ENCODE assay signal across 32 cellular contexts in the genomic region with DNA sequence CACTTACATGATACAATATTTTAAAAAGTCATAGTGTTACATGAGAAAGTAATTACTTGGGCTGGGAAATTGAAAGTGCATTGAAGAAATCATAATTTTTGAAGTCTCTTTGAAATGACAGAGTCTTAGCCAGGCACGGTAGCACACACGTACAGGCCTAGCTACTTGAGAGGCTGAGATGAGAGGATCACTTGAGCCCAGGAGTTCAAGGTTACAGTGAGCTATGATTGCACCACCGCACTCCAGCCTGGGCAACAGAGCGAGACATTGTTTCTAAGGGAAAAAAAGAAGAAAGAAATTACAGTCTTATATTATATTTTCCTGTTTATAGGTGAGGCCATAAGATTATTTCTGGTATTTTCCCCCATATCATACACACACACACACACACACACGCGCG.
"Had no signal": no experiment of that assay in that cellular context is flagged by ENCODE, and none has a peak within 500 bp of the region (broad histone marks: within the 10 kb centered on the region; RNA-seq: fewer than 3 reads in every experiment).

No MANE protein-coding gene starts in this region.

- DNase-seq: activated B cell treated with CpG ODN at 0.5 μM for 24 hours; activated CD4-positive, alpha-beta T cell treated with anti-CD3 and anti-CD28 coated beads for 36 hours; activated CD4-positive, alpha-beta T cell treated with anti-CD3 and anti-CD28 coated beads, Interleukin-2, amount 10 ng/mL, durations not matched to agents 24 days and 14 days; activated CD4-positive, CD25-positive, alpha-beta regulatory T cell treated with anti-CD3 and anti-CD28 coated beads, Interleukin-2, amount 50 U/mL, for 72 hours; activated CD8-positive, alpha-beta memory T cell treated with anti-CD3 and anti-CD28 coated beads for 24 hours; activated CD8-positive, alpha-beta T cell treated with anti-CD3 and anti-CD28 coated beads for 36 hours; activated effector memory CD4-positive, alpha-beta T cell treated with Interleukin-2 at 50 U/mL for 16 hours; activated gamma-delta T cell treated with Interleukin-2 at 50 U/mL for 16 hours; activated naive CD4-positive, alpha-beta T cell treated with anti-CD3 and anti-CD28 coated beads, Interleukin-2, amount 50 U/mL, for 16 hours; activated naive CD4-positive, alpha-beta T cell treated with Interleukin-2 at 50 U/mL for 16 hours; activated T-cell treated with anti-CD3 and anti-CD28 coated beads, Interleukin-2, amount 50 U/mL, for 4 hours; amniotic stem cell; anterior cingulate cortex; brain microvascular endothelial cell; dorsolateral prefrontal cortex; effector memory CD4-positive, alpha-beta T cell; endodermal cell; foreskin fibroblast; gastrocnemius medialis; glutamatergic neuron; heart left ventricle; T-helper 1 cell; T-helper 17 cell; T1000; WERI-Rb-1 had no signal

- ATAC-seq: activated CD4-positive, alpha-beta T cell treated with anti-CD3 and anti-CD28 coated beads for 36 hours; activated CD8-positive, alpha-beta T cell treated with anti-CD3 and anti-CD28 coated beads for 36 hours; activated T-cell treated with anti-CD3 and anti-CD28 coated beads, Interleukin-2, amount 50 U/mL, for 4 hours; activated T-helper 17 cell treated with anti-CD3 and anti-CD28 coated beads, Interleukin-2, amount 50 U/mL, for 72 hours; esophagus mucosa; gastrocnemius medialis; heart left ventricle; T-helper 17 cell had no signal

- H3K4me3 ChIP-seq: coronary artery, dorsolateral prefrontal cortex, gastrocnemius medialis, heart left ventricle had no signal

- H3K27ac Mint-ChIP-seq: activated B cell treated with CpG ODN at 0.5 μM for 24 hours; activated CD4-positive, alpha-beta T cell treated with anti-CD3 and anti-CD28 coated beads, Interleukin-2, amount 10 ng/mL, durations not matched to agents 24 days and 14 days; activated naive CD8-positive, alpha-beta T cell; activated T-helper 17 cell treated with anti-CD3 and anti-CD28 coated beads, Interleukin-2, amount 50 U/mL, for 72 hours; dendritic cell treated with granulocyte-macrophage colony-stimulating factor and Interleukin-4, amounts not matched to agents 40 ng/mL and 50 ng/mL, for 4 days; endodermal cell; T-helper 2 cell treated with Interferon-gamma antibody and Interleukin-4, amounts not matched to agents 5 μg/mL and 100 μg/mL, for 36 hours had no signal

- H3K4me1 ChIP-seq: gastrocnemius medialis had no signal

- H3K27me3 ChIP-seq: brain microvascular endothelial cell, dorsolateral prefrontal cortex, gastrocnemius medialis, heart left ventricle had no signal

- H3K27ac ChIP-seq: brain microvascular endothelial cell, coronary artery, dorsolateral prefrontal cortex, gastrocnemius medialis, heart left ventricle, WERI-Rb-1 had no signal

- H3K4me3 Mint-ChIP-seq: activated B cell treated with CpG ODN at 0.5 μM for 24 hours; activated CD4-positive, alpha-beta T cell treated with anti-CD3 and anti-CD28 coated beads for 36 hours; activated CD4-positive, alpha-beta T cell treated with anti-CD3 and anti-CD28 coated beads, Interleukin-2, amount 10 ng/mL, durations not matched to agents 24 days and 14 days; activated CD8-positive, alpha-beta T cell treated with anti-CD3 and anti-CD28 coated beads for 36 hours; activated naive CD8-positive, alpha-beta T cell; activated T-cell treated with anti-CD3 and anti-CD28 coated beads, Interleukin-2, amount 50 U/mL, for 4 hours; activated T-helper 17 cell treated with anti-CD3 and anti-CD28 coated beads, Interleukin-2, amount 50 U/mL, for 72 hours; central memory CD8-positive, alpha-beta T cell; dendritic cell treated with granulocyte-macrophage colony-stimulating factor and Interleukin-4, amounts not matched to agents 40 ng/mL and 50 ng/mL, for 4 days; endodermal cell; T-helper 17 cell; T-helper 2 cell treated with Interferon-gamma antibody and Interleukin-4, amounts not matched to agents 5 μg/mL and 100 μg/mL, for 36 hours had no signal

- H3K4me1 Mint-ChIP-seq: activated B cell treated with CpG ODN at 0.5 μM for 24 hours had no signal

- H3K9me3 ChIP-seq: gastrocnemius medialis, heart left ventricle had no signal

- H3K9me3 Mint-ChIP-seq: activated B cell treated with CpG ODN at 0.5 μM for 24 hours; activated CD4-positive, alpha-beta T cell treated with anti-CD3 and anti-CD28 coated beads, Interleukin-2, amount 10 ng/mL, durations not matched to agents 24 days and 14 days; activated CD8-positive, alpha-beta T cell treated with anti-CD3 and anti-CD28 coated beads for 36 hours; activated T-cell treated with anti-CD3 and anti-CD28 coated beads, Interleukin-2, amount 50 U/mL, for 4 hours; activated T-helper 17 cell treated with anti-CD3 and anti-CD28 coated beads, Interleukin-2, amount 50 U/mL, for 72 hours; central memory CD8-positive, alpha-beta T cell; dendritic cell treated with granulocyte-macrophage colony-stimulating factor and Interleukin-4, amounts not matched to agents 40 ng/mL and 50 ng/mL, for 4 days; endodermal cell; T-helper 2 cell treated with Interferon-gamma antibody and Interleukin-4, amounts not matched to agents 5 μg/mL and 100 μg/mL, for 36 hours had no signal

- H3K27me3 Mint-ChIP-seq: activated B cell treated with CpG ODN at 0.5 μM for 24 hours; activated CD4-positive, alpha-beta T cell treated with anti-CD3 and anti-CD28 coated beads for 36 hours; activated CD4-positive, alpha-beta T cell treated with anti-CD3 and anti-CD28 coated beads, Interleukin-2, amount 10 ng/mL, durations not matched to agents 24 days and 14 days; activated CD8-positive, alpha-beta T cell treated with anti-CD3 and anti-CD28 coated beads for 36 hours; activated naive CD8-positive, alpha-beta T cell; activated T-helper 17 cell treated with anti-CD3 and anti-CD28 coated beads, Interleukin-2, amount 50 U/mL, for 72 hours; central memory CD8-positive, alpha-beta T cell; dendritic cell treated with granulocyte-macrophage colony-stimulating factor and Interleukin-4, amounts not matched to agents 40 ng/mL and 50 ng/mL, for 4 days; T-helper 17 cell had no signal
